ENCODE assay signal across 29 cellular contexts in the genomic region with DNA sequence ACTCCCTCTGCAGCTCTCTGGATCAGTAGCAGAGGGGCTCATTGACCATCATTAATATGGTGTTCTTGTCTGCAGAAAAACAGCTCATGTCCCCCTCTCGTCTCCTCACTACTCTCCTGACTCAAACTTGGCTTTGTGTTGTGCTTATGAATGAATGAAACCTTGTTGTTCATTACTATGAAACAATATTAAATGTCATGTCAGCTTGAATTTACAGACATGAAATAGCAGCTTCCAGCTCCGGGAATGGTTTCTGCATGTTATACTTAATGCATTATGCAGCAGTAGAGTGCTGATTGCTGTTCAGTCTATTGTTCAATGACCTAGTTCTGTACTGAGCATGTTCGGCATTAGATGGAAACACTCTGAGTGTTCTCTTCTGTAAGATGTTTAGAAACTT.
"Had no signal": no experiment of that assay in that cellular context is flagged by ENCODE, and none has a peak within 500 bp of the region (broad histone marks: within the 10 kb centered on the region; RNA-seq: fewer than 3 reads in every experiment).

No MANE protein-coding gene starts in this region.

- ATAC-seq: activated T-helper 17 cell treated with anti-CD3 and anti-CD28 coated beads, Interleukin-2, amount 50 U/mL, for 72 hours; foreskin keratinocyte; heart right ventricle; left lobe of liver; lower lobe of right lung; natural killer cell had no signal

- H3K4me1 Mint-ChIP-seq: activated T-helper 17 cell treated with anti-CD3 and anti-CD28 coated beads, Interleukin-2, amount 50 U/mL, for 72 hours; natural killer cell had no signal

- H3K27ac Mint-ChIP-seq: activated T-cell treated with anti-CD3 and anti-CD28 coated beads, Interleukin-2, amount 50 U/mL, for 24 hours; activated T-helper 17 cell treated with anti-CD3 and anti-CD28 coated beads, Interleukin-2, amount 50 U/mL, for 72 hours; dendritic cell treated with granulocyte-macrophage colony-stimulating factor and Interleukin-4, amounts not matched to agents 40 ng/mL and 50 ng/mL, for 4 days; natural killer cell; progenitor cell of endocrine pancreas; T-helper 2 cell treated with Interferon-gamma antibody and Interleukin-4, amounts not matched to agents 5 μg/mL and 100 μg/mL, for 36 hours; type B pancreatic cell had no signal

- H3K9me3 Mint-ChIP-seq: activated T-helper 17 cell treated with anti-CD3 and anti-CD28 coated beads, Interleukin-2, amount 50 U/mL, for 72 hours; dendritic cell treated with granulocyte-macrophage colony-stimulating factor and Interleukin-4, amounts not matched to agents 40 ng/mL and 50 ng/mL, for 4 days; T-helper 2 cell treated with Interferon-gamma antibody and Interleukin-4, amounts not matched to agents 5 μg/mL and 100 μg/mL, for 36 hours; type B pancreatic cell had no signal

- H3K27ac ChIP-seq: breast epithelium, esophagus muscularis mucosa, foreskin keratinocyte, heart right ventricle, lower lobe of right lung, ovary, right atrium auricular region, thoracic aorta, uterus had no signal

- H3K4me3 ChIP-seq: breast epithelium, esophagus muscularis mucosa, heart right ventricle, lower lobe of right lung, ovary, right atrium auricular region, thoracic aorta, uterus had no signal

- H3K27me3 Mint-ChIP-seq: activated T-cell treated with anti-CD3 and anti-CD28 coated beads, Interleukin-2, amount 50 U/mL, for 24 hours; activated T-helper 17 cell treated with anti-CD3 and anti-CD28 coated beads, Interleukin-2, amount 50 U/mL, for 72 hours had no signal

- H3K4me3 Mint-ChIP-seq: activated T-cell treated with anti-CD3 and anti-CD28 coated beads, Interleukin-2, amount 50 U/mL, for 24 hours; activated T-helper 17 cell treated with anti-CD3 and anti-CD28 coated beads, Interleukin-2, amount 50 U/mL, for 72 hours; dendritic cell treated with granulocyte-macrophage colony-stimulating factor and Interleukin-4, amounts not matched to agents 40 ng/mL and 50 ng/mL, for 4 days; natural killer cell; T-helper 2 cell treated with Interferon-gamma antibody and Interleukin-4, amounts not matched to agents 5 μg/mL and 100 μg/mL, for 36 hours; type B pancreatic cell had no signal

- H3K36me3 Mint-ChIP-seq: natural killer cell had no signal

- DNase-seq: activated CD4-positive, alpha-beta T cell treated with anti-CD3 and anti-CD28 coated beads for 4 hours; activated CD4-positive, alpha-beta T cell treated with anti-CD3 and anti-CD28 coated beads, Interleukin-2, amount 50 U/mL, for 48 hours; activated CD4-positive, CD25-positive, alpha-beta regulatory T cell; activated CD8-positive, alpha-beta memory T cell treated with anti-CD3 and anti-CD28 coated beads, Interleukin-2, amount 50 U/mL, for 4 hours; activated gamma-delta T cell treated with Interleukin-2 at 50 U/mL for 16 hours; activated naive CD4-positive, alpha-beta T cell treated with anti-CD3 and anti-CD28 coated beads, Interleukin-2, amount 50 U/mL, for 16 hours; activated T-cell treated with anti-CD3 and anti-CD28 coated beads, Interleukin-2, amount 50 U/mL, for 24 hours; amniotic stem cell; central memory CD4-positive, alpha-beta T cell; foreskin keratinocyte; heart right ventricle; kidney glomerular epithelial cell; lower lobe of right lung; mesenchymal stem cell; natural killer cell; ovary; stimulated activated naive CD4-positive, alpha-beta T cell; T-helper 1 cell; uterus had no signal
